In the genomic region with DNA sequence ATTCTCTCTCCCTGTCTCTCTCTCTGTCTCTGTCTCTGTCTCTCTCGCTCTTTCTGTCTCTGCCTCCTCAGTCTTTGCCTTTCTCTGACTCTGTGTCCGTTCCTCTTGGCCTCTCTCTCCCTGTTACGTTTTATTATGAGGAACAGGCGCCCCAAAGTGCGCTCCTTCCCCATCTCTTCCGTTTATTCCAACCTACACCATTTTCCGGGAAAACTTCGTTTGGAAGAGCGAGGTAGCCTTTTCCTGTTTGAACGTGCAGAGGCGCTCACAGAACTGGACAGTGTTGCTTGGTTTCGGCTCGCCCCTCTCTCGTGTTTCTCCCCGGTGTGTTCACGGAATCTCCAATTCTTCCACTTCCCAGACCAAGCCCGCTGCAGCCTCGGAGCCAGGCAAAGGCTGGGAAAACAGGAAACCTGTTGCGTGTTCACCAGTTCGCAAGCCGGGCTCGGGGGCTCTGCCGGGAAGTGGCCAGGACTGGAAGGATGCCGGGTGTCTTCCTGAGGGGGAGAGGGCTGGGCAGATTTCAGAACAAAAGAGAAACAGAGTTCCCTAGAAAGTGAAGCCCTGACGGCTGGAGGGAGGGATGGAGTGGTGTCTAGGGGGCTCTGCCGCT, we compare ENCODE assay signal across 8 cellular contexts. TPM values are rescaled to one million over a fixed set of nuclear protein-coding genes. Genes with fewer than 3 reads are reported as not detected.
A peak's percentile ranks its signal among the peaks of the same experiment; 100 is the strongest.
DNase-seq lines count a peak whose midpoint lies in the region; ATAC-seq and TF ChIP-seq lines count a peak whose summit lies in the region.

No MANE protein-coding gene starts in this region.

- TF ChIP-seq CTCF in cardiac fibroblast (IDR thresholded peaks at IDR 0.05; ENCODE audit: low read depth, low read length): no peak

- peaks cover 0 to 28% (median 18%) of the 10 kb centered on the region in 5 donors for H3K4me1 ChIP-seq in subcutaneous abdominal adipose tissue (ENCODE audit: control insufficient read depth in 5 of 5, insufficient read depth in 5 of 5, low read length in 5 of 5)

- H3K27ac ChIP-seq in subcutaneous abdominal adipose tissue (ENCODE audit: low read depth, low read length): peak overlapping the region; percentile 48

- ATAC-seq in left lobe of liver (peak; percentile 23), HG03432 (IDR thresholded peaks at IDR 0.05; ENCODE audit: unreplicated experiment) (no peak)

- H3K9me3 ChIP-seq in MG63 (no peaks in the 10 kb centered on the region), subcutaneous abdominal adipose tissue (ENCODE audit: control insufficient read depth in 5 of 5, low read length in 5 of 5) (no peaks in the 10 kb centered on the region)

- H3K4me3 ChIP-seq in MG63: peak overlapping the region; percentile 55
- peak overlapping the region; percentile 53 to 64 for H3K4me3 ChIP-seq in cardiac fibroblast (replicated peaks in 1 of 2; ENCODE audit: low read depth in 2 of 2, low read length in 2 of 2)
- H3K4me3 ChIP-seq in subcutaneous abdominal adipose tissue (ENCODE audit: low read depth in 1 of 5, low read length in 5 of 5): peak overlapping the region; percentile 75 to 92 (median 79)

- H3K9ac ChIP-seq in subcutaneous abdominal adipose tissue (ENCODE audit: low read length in 5 of 5): peak overlapping the region; percentile 12 to 83 (median 48)

- H3K36me3 ChIP-seq in MG63 (no peaks in the 10 kb centered on the region), subcutaneous abdominal adipose tissue (ENCODE audit: control insufficient read depth in 5 of 5, insufficient read depth in 5 of 5, low read length in 5 of 5) (no peaks in the 10 kb centered on the region)

- peak; percentile 23 for DNase-seq in DMS114 treated with DMSO at 0.1 percent for 48 hours (lab: John Stamatoyannopoulos, UW; ENCODE audit: unreplicated experiment)
- DNase-seq in MG63: peak; percentile 14
- DNase-seq in cardiac fibroblast (ENCODE audit: low read depth in 2 of 2): peak; percentile 26 to 30
- DNase-seq in left lobe of liver (ENCODE audit: low spot score): no peak
- DNase-seq in stimulated activated CD4-positive, alpha-beta T cell treated with anti-CD3 and anti-CD28 coated beads, Interleukin-12 subunit alpha, Interleukin-12 subunit beta, amount 100 ng/mL, for 4 hours: no peak
- DNase-seq in NCI-H1694 treated with DMSO at 0.1 percent for 48 hours (lab: John Stamatoyannopoulos, UW): no peak

- H3K27me3 ChIP-seq in MG63: peaks cover 7% of the 10 kb centered on the region
- H3K27me3 ChIP-seq in subcutaneous abdominal adipose tissue (ENCODE audit: control insufficient read depth in 5 of 5, insufficient read depth in 4 of 5, low read length in 5 of 5): peaks cover 0 to 18% (median 9%) of the 10 kb centered on the region in 5 donors

RNA-seq across cellular contexts. Expression of a gene that starts 0.6 kb away (rescaled TPM):
- 1.4 TPM in 1 of 2 replicates, not detected in the other for total RNA-seq in MG63 (2014; rRNA removed; shearing (Covaris generic); ENCODE audit: low replicate concordance)
- 5.3 TPM for total RNA-seq in left lobe of liver

Comparison
In these comparisons a context has a peak if more than half of its experiments do, and no peak if none do; other contexts are left out.
1. DNase-seq: peak in DMS114 treated with DMSO at 0.1 percent for 48 hours (single experiment), MG63 (single experiment) and cardiac fibroblast (2 of 2); none in left lobe of liver (single experiment), stimulated activated CD4-positive, alpha-beta T cell treated with anti-CD3 and anti-CD28 coated beads, Interleukin-12 subunit alpha, Interleukin-12 subunit beta, amount 100 ng/mL, for 4 hours (single experiment) and NCI-H1694 treated with DMSO at 0.1 percent for 48 hours (single experiment).
2. Peak in every context shown above with its lines, with median percentiles within 50 percentile points of each other: H3K4me3 ChIP-seq.